In the genomic region with DNA sequence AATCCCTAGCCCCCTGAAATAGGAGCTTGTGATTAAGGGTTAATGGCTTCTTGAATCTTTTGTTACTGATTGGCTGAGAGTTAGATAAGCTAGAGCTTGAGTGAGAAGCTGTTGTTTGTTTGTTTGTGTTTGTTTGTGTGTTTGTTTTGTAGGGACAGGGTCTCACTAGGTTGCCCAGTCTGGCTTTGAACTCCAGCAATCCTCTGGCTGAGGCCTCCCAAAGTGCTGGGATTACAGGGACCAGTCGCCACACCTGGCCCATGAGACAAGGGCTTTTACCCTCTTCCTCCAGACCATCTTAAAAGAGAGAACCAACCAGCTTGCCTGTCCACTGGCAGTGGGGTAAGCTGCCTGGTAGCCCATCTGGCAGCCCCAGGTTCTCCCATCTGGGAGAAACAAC, we compare ENCODE assay signal across 19 cellular contexts. TPM values are rescaled to one million over a fixed set of nuclear protein-coding genes. Genes with fewer than 3 reads are reported as not detected.
DNase-seq lines count a peak whose midpoint lies in the region; FAIRE-seq and TF ChIP-seq lines count a peak whose summit lies in the region.
"Had no signal": no experiment of that assay in that cellular context is flagged by ENCODE, and none has a peak within 500 bp of the region (broad histone marks: within the 10 kb centered on the region; RNA-seq: fewer than 3 reads in every experiment).

No MANE protein-coding gene starts in this region.

- H3K9me3 Mint-ChIP-seq in H9 = no peaks in the 10 kb centered on the region
- H3K9me3 Mint-ChIP-seq: CD4-positive, alpha-beta memory T cell had no signal

- no peaks in the 10 kb centered on the region for H3K9me1 ChIP-seq in keratinocyte (ENCODE audit: control insufficient read depth, extremely low read depth, insufficient read depth, low read length)

- no peak overlapping the region for H3K27ac Mint-ChIP-seq in H9
- H3K27ac Mint-ChIP-seq: CD4-positive, alpha-beta memory T cell had no signal

- H3K9me2 ChIP-seq in Loucy (replicated peaks; ENCODE audit: low read depth, low read length) = no peaks in the 10 kb centered on the region

- H4K8ac ChIP-seq in H9 (replicated peaks; ENCODE audit: insufficient read length, low read depth, low read length) (no peak overlapping the region), neuronal stem cell (ENCODE audit: low read depth, low read length) (no peak overlapping the region)

- no peak overlapping the region for H4K5ac ChIP-seq in H9 (ENCODE audit: insufficient read length, low read depth, low read length)

- H3K9ac ChIP-seq in H9 (ENCODE audit: extremely low read depth, insufficient read length, low read length) = no peak overlapping the region
- peak overlapping the region; percentile 14 for H3K9ac ChIP-seq in Loucy (ENCODE audit: low read depth, low read length, poor library complexity, severe bottlenecking)
- H3K9ac ChIP-seq in keratinocyte (ENCODE audit: control insufficient read depth, extremely low read depth, insufficient read depth, low read length) = no peak overlapping the region
- H3K9ac ChIP-seq in neuronal stem cell (ENCODE audit: low read depth, low read length, poor library complexity) = no peak overlapping the region
- H3K9ac ChIP-seq: BLaER1 treated with 17β-estradiol and CSF1 and Interleukin-3, amounts not matched to agents 10 nM and 100 nM had no signal

- H2BK120ac ChIP-seq in H9 (ENCODE audit: low read depth, low read length, poor library complexity, severe bottlenecking) (no peak overlapping the region), neuronal stem cell (ENCODE audit: low read depth, low read length) (no peak overlapping the region)

- H2BK15ac ChIP-seq in H9 (ENCODE audit: low read depth, low read length) = no peak overlapping the region
- no peak overlapping the region for H2BK15ac ChIP-seq in neuronal stem cell (ENCODE audit: low read length)

- no peak overlapping the region for H3K4me3 Mint-ChIP-seq in H9
- H3K4me3 Mint-ChIP-seq: CD4-positive, alpha-beta memory T cell had no signal

- dilution Hi-C loops in keratinocyte (cut with MboI; ENCODE audit: extremely low pct_ligation_motif_present, low sequenced_read_pairs) = no loop called here

- H3K18ac ChIP-seq in H9 (ENCODE audit: insufficient read length, low read depth, low read length) = peak overlapping the region; percentile 78
- peak overlapping the region; percentile 78 for H3K18ac ChIP-seq in neuronal stem cell (ENCODE audit: low read length)

- H2AFZ ChIP-seq in H9 (ENCODE audit: low read length) = no peak overlapping the region
- peak overlapping the region; percentile 43; the same call in 1 of the 2 replicates for H2AFZ ChIP-seq in Loucy (ENCODE audit: low read length)
- peak overlapping the region; percentile 8 for H2AFZ ChIP-seq in keratinocyte (ENCODE audit: control insufficient read depth, low read length)
- peak overlapping the region; percentile 75 for H2AFZ ChIP-seq in neuronal stem cell (ENCODE audit: low read length)

- H3K9me3 ChIP-seq in H9 (ENCODE audit: control insufficient read depth, low read depth, low read length) (no peaks in the 10 kb centered on the region), Loucy (ENCODE audit: insufficient read depth, low read depth, low read length) (no peaks in the 10 kb centered on the region), keratinocyte (ENCODE audit: control insufficient read depth, low read depth, low read length) (no peaks in the 10 kb centered on the region), neuronal stem cell (replicated peaks in 1 of 2; ENCODE audit: control insufficient read depth in 2 of 2, insufficient read depth in 1 of 2, low read depth in 1 of 2, low read length in 2 of 2) (peaks cover 0 to 2% of the 10 kb centered on the region in 2 donors)
- H3K9me3 ChIP-seq: BLaER1 treated with 17β-estradiol and CSF1 and Interleukin-3, amounts not matched to agents 10 nM and 100 nM; Caco-2; Peyer's patch; SJCRH30 had no signal

- no peaks in the 10 kb centered on the region for H3K79me1 ChIP-seq in H9 (ENCODE audit: insufficient read depth, low read depth, low read length, poor library complexity, severe bottlenecking)
- no peaks in the 10 kb centered on the region for H3K79me1 ChIP-seq in neuronal stem cell (ENCODE audit: low read depth, low read length)

- peak overlapping the region; percentile 68; the same call in 1 of the 2 replicates for H3K14ac ChIP-seq in H9 (ENCODE audit: insufficient read depth, low read length)
- no peak overlapping the region for H3K14ac ChIP-seq in neuronal stem cell (ENCODE audit: low read length)

- H3K4ac ChIP-seq in H9 (ENCODE audit: low read depth, low read length) (no peak overlapping the region), neuronal stem cell (ENCODE audit: low read length) (no peak overlapping the region)

- no peak overlapping the region for H2BK20ac ChIP-seq in H9 (ENCODE audit: low read depth, low read length, poor library complexity, severe bottlenecking)

- no peak for DNase-seq in H9
- no peak for DNase-seq in keratinocyte (ENCODE audit: low read depth, low spot score)
- DNase-seq in neuronal stem cell (ENCODE audit: low spot score) = no peak
- no peak for DNase-seq in SW480 (ENCODE audit: low spot score)
- no peak for DNase-seq in stimulated activated CD4-positive, alpha-beta T cell treated with anti-CD3 and anti-CD28 coated beads, Interleukin-4, amount 100 ng/mL, for 4 hours
- DNase-seq in epidermal melanocyte (ENCODE audit: insufficient read length, low spot score) = no peak
- DNase-seq: Caco-2; CD4-positive, alpha-beta memory T cell; DMS53; KG1; NCI-H1105; NCI-H2029 treated with DMSO at 0.1 percent for 48 hours; NCI-H226; NCI-H510A treated with DMSO at 0.1 percent for 48 hours; Peyer's patch; SJCRH30 had no signal

- no peak for FAIRE-seq in keratinocyte (lab: Jason Lieb, UNC)

- H3T11ph ChIP-seq in H9 (ENCODE audit: low read length) = no peak overlapping the region

- H2BK12ac ChIP-seq in H9 (ENCODE audit: insufficient read length, low read depth, low read length) (no peak overlapping the region), neuronal stem cell (ENCODE audit: low read length) (no peak overlapping the region)

- no peak overlapping the region for H3K27ac ChIP-seq in H9 (ENCODE audit: insufficient read length, low read depth, low read length)
- no peak overlapping the region for H3K27ac ChIP-seq in keratinocyte (ENCODE audit: control insufficient read depth, insufficient read depth, low read length)
- no peak overlapping the region for H3K27ac ChIP-seq in neuronal stem cell (replicated peaks; ENCODE audit: low read length)
- H3K27ac ChIP-seq: BLaER1 treated with 17β-estradiol and CSF1 and Interleukin-3, amounts not matched to agents 10 nM and 100 nM; Peyer's patch; SJCRH30 had no signal

- no peak overlapping the region for H3K4me2 ChIP-seq in H9 (ENCODE audit: insufficient read depth, insufficient read length, low read length)
- no peak overlapping the region for H3K4me2 ChIP-seq in Loucy (ENCODE audit: low read depth, low read length, poor library complexity, severe bottlenecking)
- no peak overlapping the region for H3K4me2 ChIP-seq in keratinocyte (ENCODE audit: control insufficient read depth, extremely low read depth, insufficient read depth, low read depth, low read length)
- no peak overlapping the region for H3K4me2 ChIP-seq in neuronal stem cell (ENCODE audit: insufficient read depth, low read length, poor library complexity, severe bottlenecking)

- no peaks in the 10 kb centered on the region for H3K36me3 Mint-ChIP-seq in H9 (ENCODE audit: insufficient read depth in 1 of 3, low read depth in 3 of 3)
- H3K36me3 Mint-ChIP-seq: CD4-positive, alpha-beta memory T cell had no signal

- H3K23ac ChIP-seq in H9 (ENCODE audit: insufficient read length, low read depth, low read length) = no peak overlapping the region
- peak overlapping the region; percentile 14 for H3K23ac ChIP-seq in neuronal stem cell (ENCODE audit: low read depth, low read length, poor library complexity)

- TF ChIP-seq CTCF in H9 (conservative IDR thresholded peaks at IDR 0.05) (no peak), Loucy (conservative IDR thresholded peaks at IDR 0.05; ENCODE audit: low read length) (no peak), keratinocyte (optimal IDR thresholded peaks at IDR 0.05 in 1 of 3, IDR thresholded peaks at IDR 0.05 in 1 of 3, conservative IDR thresholded peaks at IDR 0.05 in 1 of 3; ENCODE audit: extremely low read depth in 1 of 3, insufficient read depth in 2 of 3, low read length in 3 of 3) (no peak)

- WGBS in H9 (ENCODE audit: extremely low coverage, insufficient read length, low lambda C conversion rate) = no CpG with 5 or more reads among the region's 1 CpG
- no CpG with 5 or more reads among the region's 1 CpG for WGBS in neuronal stem cell (ENCODE audit: extremely low coverage in 2 of 2, insufficient read length in 2 of 2, insufficient replicate concordance in 1 of 2), 2 donors

- H3K27me3 ChIP-seq in H9 (ENCODE audit: insufficient read depth, low read length) (no peaks in the 10 kb centered on the region), Loucy (ENCODE audit: insufficient read depth, low read length, poor library complexity, severe bottlenecking) (no peaks in the 10 kb centered on the region), keratinocyte (ENCODE audit: control insufficient read depth, extremely low read depth, insufficient read depth, low read length) (no peaks in the 10 kb centered on the region), neuronal stem cell (ENCODE audit: control insufficient read depth in 3 of 3, insufficient read depth in 3 of 3, low read depth in 1 of 3, low read length in 3 of 3) (peaks cover 0 to 8% (median 0%) of the 10 kb centered on the region in 3 experiments)
- H3K27me3 ChIP-seq: BLaER1 treated with 17β-estradiol and CSF1 and Interleukin-3, amounts not matched to agents 10 nM and 100 nM; Peyer's patch; SJCRH30 had no signal

- H2AK5ac ChIP-seq in H9 (ENCODE audit: insufficient read length, low read length) = no peak overlapping the region
- peak overlapping the region; percentile 44 for H2AK5ac ChIP-seq in neuronal stem cell (ENCODE audit: low read depth, low read length)

- no peak overlapping the region for H3K56ac ChIP-seq in H9 (ENCODE audit: insufficient read length, low read depth, low read length)

- H3K79me2 ChIP-seq in H9 (ENCODE audit: insufficient read depth, low read length) = no peaks in the 10 kb centered on the region
- H3K79me2 ChIP-seq in Loucy (ENCODE audit: insufficient read depth, low read length) = no peaks in the 10 kb centered on the region
- H3K79me2 ChIP-seq in keratinocyte (ENCODE audit: control insufficient read depth, insufficient read depth, low read length) = no peaks in the 10 kb centered on the region

- H3K4me1 ChIP-seq in H9 (ENCODE audit: insufficient read depth, low read length) (peaks cover 3% of the 10 kb centered on the region; the same call in 1 of the 2 replicates), Loucy (ENCODE audit: insufficient read depth, low read length, poor library complexity, severe bottlenecking) (peaks cover 6% of the 10 kb centered on the region), keratinocyte (ENCODE audit: control insufficient read depth, extremely low read depth, insufficient read depth, low read length) (peaks cover 29% of the 10 kb centered on the region), neuronal stem cell (ENCODE audit: control insufficient read depth in 2 of 2, insufficient read depth in 1 of 2, low read depth in 1 of 2, low read length in 2 of 2) (peaks cover 5 to 12% of the 10 kb centered on the region in 2 donors)
- H3K4me1 ChIP-seq: SJCRH30 had no signal

- no peaks in the 10 kb centered on the region for H3F3A ChIP-seq in Loucy (ENCODE audit: low read depth)

- peaks cover 15 to 20% of the 10 kb centered on the region in 2 experiments for H3K4me1 Mint-ChIP-seq in H9
- H3K4me1 Mint-ChIP-seq: CD4-positive, alpha-beta memory T cell had no signal

- no peaks in the 10 kb centered on the region for H4K20me1 ChIP-seq in H9 (ENCODE audit: control insufficient read depth, insufficient read depth, insufficient read length)
- H4K20me1 ChIP-seq in Loucy (ENCODE audit: insufficient read depth, low read length, poor library complexity, severe bottlenecking) = no peaks in the 10 kb centered on the region
- no peaks in the 10 kb centered on the region for H4K20me1 ChIP-seq in keratinocyte (ENCODE audit: control insufficient read depth, extremely low read depth, insufficient read depth, low read length)
- H4K20me1 ChIP-seq: BLaER1 treated with 17β-estradiol and CSF1 and Interleukin-3, amounts not matched to agents 10 nM and 100 nM had no signal

- H3K36me3 ChIP-seq in Loucy (ENCODE audit: insufficient read depth, low read length) (no peaks in the 10 kb centered on the region), keratinocyte (ENCODE audit: control insufficient read depth in 2 of 2, extremely low read depth in 1 of 2, insufficient read depth in 2 of 2, low read length in 2 of 2) (no peaks in the 10 kb centered on the region), neuronal stem cell (replicated peaks in 1 of 2; ENCODE audit: control insufficient read depth in 2 of 2, insufficient read depth in 2 of 2, low read length in 2 of 2) (peaks cover 0 to 1% of the 10 kb centered on the region in 2 donors)
- H3K36me3 ChIP-seq: BLaER1 treated with 17β-estradiol and CSF1 and Interleukin-3, amounts not matched to agents 10 nM and 100 nM; Peyer's patch; SJCRH30 had no signal

- H3K23me2 ChIP-seq in H9 (ENCODE audit: insufficient read length, low read depth, low read length, poor library complexity, severe bottlenecking) = peaks cover 2% of the 10 kb centered on the region

- H3K4me3 ChIP-seq in Loucy (ENCODE audit: low read length, poor library complexity, severe bottlenecking) (no peak overlapping the region), keratinocyte (ENCODE audit: control insufficient read depth in 2 of 3, extremely low read depth in 1 of 3, insufficient read depth in 2 of 3, low read depth in 1 of 3, low read length in 3 of 3) (no peak overlapping the region), neuronal stem cell (ENCODE audit: low read length in 2 of 2) (peak overlapping the region in 1 of 2 donors; percentile 58)
- H3K4me3 ChIP-seq: BLaER1 treated with 17β-estradiol and CSF1 and Interleukin-3, amounts not matched to agents 10 nM and 100 nM; Peyer's patch; SJCRH30 had no signal

- no peaks in the 10 kb centered on the region; the same call in 1 of the 2 replicates for H3K27me3 Mint-ChIP-seq in H9 (ENCODE audit: low read depth)
- H3K27me3 Mint-ChIP-seq: CD4-positive, alpha-beta memory T cell had no signal

- no peak overlapping the region for H4K91ac ChIP-seq in H9 (ENCODE audit: insufficient read length, low read depth, low read length)
- no peak overlapping the region for H4K91ac ChIP-seq in neuronal stem cell (ENCODE audit: low read depth, low read length, poor library complexity)

- H2BK5ac ChIP-seq in H9 (ENCODE audit: insufficient read length, low read length) (no peak overlapping the region), neuronal stem cell (ENCODE audit: low read length) (no peak overlapping the region)

RNA-seq across cellular contexts. Expression of a gene that starts 58.1 kb away (rescaled TPM):
- 0.61 TPM in 2 replicates for total RNA-seq in H9 (2021)
- 0.10 to 0.21 TPM in 2 of 3 replicates, not detected in the other for polyA plus RNA-seq in keratinocyte
- polyA plus RNA-seq in keratinocyte (2011; ENCODE audit: low read depth) = not detected
- polyA plus RNA-seq in keratinocyte (2011; cell fraction: cytosol; rRNA removed) = not detected in 2 replicates
- not detected in 2 replicates for polyA plus RNA-seq in keratinocyte (2011; cell fraction: nucleus; rRNA removed)
- 0.09 TPM in 1 of 2 replicates, not detected in the other for polyA plus RNA-seq in keratinocyte (2012; ENCODE audit: low replicate concordance)
- 0.56 TPM in 1 of 3 replicates, not detected in the others for polyA minus RNA-seq in keratinocyte
- polyA minus RNA-seq in keratinocyte (2011; cell fraction: cytosol; rRNA and poly(A)+ RNA removed) = not detected
- not detected in 2 replicates for polyA minus RNA-seq in keratinocyte (2011; cell fraction: nucleus; rRNA and poly(A)+ RNA removed)
- polyA plus RNA-seq in neuronal stem cell (2013, experiment 1 of 2) = 0.15 TPM
- 0.15 TPM for polyA plus RNA-seq in neuronal stem cell (2013, experiment 2 of 2)
- total RNA-seq: H4 had no signal
- polyA plus RNA-seq: CD4-positive, alpha-beta memory T cell had no signal
